2 cellular contexts compared by ENCODE assay signal in genomic region chr1:54502342-54502741, GRCh38.
TF ChIP-seq lines count a peak whose summit lies in the region.

No MANE protein-coding gene starts in this region.

TF ChIP-seq in HepG2, 621 proteins besides CTCF, POLR2A, EP300 and RAD21:
- 0 out of 2 replicates have a peak, but pooled peaks have one; percentile 37 for TF ChIP-seq ZNF263 (CRISPR knock-in tag; IDR thresholded peaks at IDR 0.05)
- no peak for TF ChIP-seq ZNF512 (CRISPR knock-in tag; IDR thresholded peaks at IDR 0.05)
TF ChIP-seq in HepG2: peak in this region for 1.

TF ChIP-seq in GM12878, 131 proteins besides CTCF, POLR2A, EP300 and RAD21:
- TF ChIP-seq BHLHE40 (IDR thresholded peaks at IDR 0.05; ENCODE audit: borderline replicate concordance in 1 of 2, low read depth in 2 of 2, low read length in 1 of 2) (peak in 1 of 2 experiments; percentile 23; a peak in 1 of 4 replicates), IKZF2 (IDR thresholded peaks at IDR 0.05) (peak in 1 of 2 experiments; percentile 15; a peak in 1 of 4 replicates), IKZF1 (conservative IDR thresholded peaks at IDR 0.05) (0 out of 2 replicates have a peak, but pooled peaks have one; percentile 10), CREB1 (IDR thresholded peaks at IDR 0.05; ENCODE audit: low read depth) (no peak)
